Comparison of ENCODE assay signal across 38 cellular contexts in genomic region chr1:48198970-48199369, GRCh38. TPM values are rescaled to one million over a fixed set of nuclear protein-coding genes. Genes with fewer than 3 reads are reported as not detected.
"Had no signal": no experiment of that assay in that cellular context is flagged by ENCODE, and none has a peak within 500 bp of the region (broad histone marks: within the 10 kb centered on the region; RNA-seq: fewer than 3 reads in every experiment).

No MANE protein-coding gene starts in this region.

- H3K9me3 ChIP-seq: adrenal gland, body of pancreas, breast epithelium had no signal

- H3K27ac ChIP-seq: adrenal gland, brain microvascular endothelial cell, breast epithelium, VCaP had no signal

- H3K36me3 ChIP-seq: adrenal gland, brain microvascular endothelial cell, breast epithelium had no signal

- H3K27me3 ChIP-seq: adrenal gland, brain microvascular endothelial cell, breast epithelium had no signal

- H3K27me3 Mint-ChIP-seq: activated CD4-positive, alpha-beta T cell treated with anti-CD3 and anti-CD28 coated beads, Interleukin-2, amount 10 ng/mL, durations not matched to agents 24 days and 14 days had no signal

- H3K27ac Mint-ChIP-seq: activated B cell treated with CpG ODN at 0.5 μM for 24 hours; activated CD4-positive, alpha-beta memory T cell treated with anti-CD3 and anti-CD28 coated beads for 36 hours; activated CD4-positive, alpha-beta T cell treated with anti-CD3 and anti-CD28 coated beads, Interleukin-2, amount 10 ng/mL, durations not matched to agents 24 days and 14 days; activated CD8-positive, alpha-beta T cell treated with anti-CD3 and anti-CD28 coated beads for 36 hours; activated naive CD4-positive, alpha-beta T cell treated with anti-CD3 and anti-CD28 coated beads for 36 hours; activated naive CD4-positive, alpha-beta T cell treated with anti-CD3 and anti-CD28 coated beads, Interleukin-2, amount 50 U/mL, for 72 hours; activated naive CD8-positive, alpha-beta T cell treated with anti-CD3 and anti-CD28 coated beads for 36 hours; activated T-cell treated with anti-CD3 and anti-CD28 coated beads, Interleukin-2, amount 50 U/mL, for 72 hours; activated T-helper 1 cell treated with anti-CD3 and anti-CD28 coated beads, Interleukin-12 subunit alpha, Interleukin-12 subunit beta, Interleukin-2, Interleukin-4 antibody, amounts not matched to agents 30 ng/mL and 10 ng/mL and 1 ng/mL, durations not matched to agents 14 hours and 24 hours and 36 hours; activated T-helper 17 cell treated with anti-CD3 and anti-CD28 coated beads, Interleukin-2, amount 50 U/mL, for 72 hours; T-helper 1 cell treated with Interleukin-12 subunit alpha and Interleukin-12 subunit beta and Interleukin-4 antibody, amounts not matched to agents 30 μg/mL and 1 μg/mL, for 36 hours; T-helper 2 cell treated with Interferon-gamma antibody and Interleukin-4, amounts not matched to agents 5 μg/mL and 100 μg/mL, for 36 hours had no signal

- H3K4me1 ChIP-seq: adrenal gland, body of pancreas, breast epithelium had no signal

- H3K9me3 Mint-ChIP-seq: activated B cell treated with CpG ODN at 0.5 μM for 24 hours; activated CD4-positive, alpha-beta memory T cell treated with anti-CD3 and anti-CD28 coated beads for 36 hours; activated CD4-positive, alpha-beta T cell treated with anti-CD3 and anti-CD28 coated beads, Interleukin-2, amount 10 ng/mL, durations not matched to agents 24 days and 14 days; activated CD8-positive, alpha-beta T cell treated with anti-CD3 and anti-CD28 coated beads for 36 hours; activated naive CD4-positive, alpha-beta T cell treated with anti-CD3 and anti-CD28 coated beads for 36 hours; activated naive CD4-positive, alpha-beta T cell treated with anti-CD3 and anti-CD28 coated beads, Interleukin-2, amount 50 U/mL, for 72 hours; activated naive CD8-positive, alpha-beta T cell treated with anti-CD3 and anti-CD28 coated beads for 36 hours; activated T-cell treated with anti-CD3 and anti-CD28 coated beads, Interleukin-2, amount 50 U/mL, for 4 hours; activated T-cell treated with anti-CD3 and anti-CD28 coated beads, Interleukin-2, amount 50 U/mL, for 72 hours; activated T-helper 1 cell treated with anti-CD3 and anti-CD28 coated beads, Interleukin-12 subunit alpha, Interleukin-12 subunit beta, Interleukin-2, Interleukin-4 antibody, amounts not matched to agents 30 ng/mL and 10 ng/mL and 1 ng/mL, durations not matched to agents 14 hours and 24 hours and 36 hours; activated T-helper 17 cell treated with anti-CD3 and anti-CD28 coated beads, Interleukin-2, amount 50 U/mL, for 72 hours; T-helper 1 cell treated with Interleukin-12 subunit alpha and Interleukin-12 subunit beta and Interleukin-4 antibody, amounts not matched to agents 30 μg/mL and 1 μg/mL, for 36 hours; T-helper 2 cell treated with Interferon-gamma antibody and Interleukin-4, amounts not matched to agents 5 μg/mL and 100 μg/mL, for 36 hours had no signal

- H3K4me3 Mint-ChIP-seq: activated B cell treated with CpG ODN at 0.5 μM for 24 hours; activated CD4-positive, alpha-beta memory T cell treated with anti-CD3 and anti-CD28 coated beads for 36 hours; activated CD4-positive, alpha-beta T cell treated with anti-CD3 and anti-CD28 coated beads, Interleukin-2, amount 10 ng/mL, durations not matched to agents 24 days and 14 days; activated CD8-positive, alpha-beta T cell treated with anti-CD3 and anti-CD28 coated beads for 36 hours; activated naive CD4-positive, alpha-beta T cell treated with anti-CD3 and anti-CD28 coated beads for 36 hours; activated naive CD8-positive, alpha-beta T cell treated with anti-CD3 and anti-CD28 coated beads for 36 hours; activated T-cell treated with anti-CD3 and anti-CD28 coated beads, Interleukin-2, amount 50 U/mL, for 4 hours; activated T-cell treated with anti-CD3 and anti-CD28 coated beads, Interleukin-2, amount 50 U/mL, for 72 hours; activated T-helper 1 cell treated with anti-CD3 and anti-CD28 coated beads, Interleukin-12 subunit alpha, Interleukin-12 subunit beta, Interleukin-2, Interleukin-4 antibody, amounts not matched to agents 30 ng/mL and 10 ng/mL and 1 ng/mL, durations not matched to agents 14 hours and 24 hours and 36 hours; activated T-helper 17 cell treated with anti-CD3 and anti-CD28 coated beads, Interleukin-2, amount 50 U/mL, for 72 hours; T-helper 1 cell treated with Interleukin-12 subunit alpha and Interleukin-12 subunit beta and Interleukin-4 antibody, amounts not matched to agents 30 μg/mL and 1 μg/mL, for 36 hours; T-helper 2 cell treated with Interferon-gamma antibody and Interleukin-4, amounts not matched to agents 5 μg/mL and 100 μg/mL, for 36 hours had no signal

- FAIRE-seq: astrocyte, TTC549 had no signal

- H3K4me3 ChIP-seq: adrenal gland, body of pancreas, breast epithelium had no signal

- H3K36me3 Mint-ChIP-seq: activated CD4-positive, alpha-beta memory T cell treated with anti-CD3 and anti-CD28 coated beads for 36 hours; activated naive CD4-positive, alpha-beta T cell treated with anti-CD3 and anti-CD28 coated beads, Interleukin-2, amount 50 U/mL, for 72 hours; activated naive CD8-positive, alpha-beta T cell treated with anti-CD3 and anti-CD28 coated beads for 36 hours had no signal

- ATAC-seq: activated CD8-positive, alpha-beta T cell treated with anti-CD3 and anti-CD28 coated beads for 36 hours; activated naive CD4-positive, alpha-beta T cell treated with anti-CD3 and anti-CD28 coated beads, Interleukin-2, amount 50 U/mL, for 72 hours; activated T-cell treated with anti-CD3 and anti-CD28 coated beads, Interleukin-2, amount 50 U/mL, for 4 hours; activated T-cell treated with anti-CD3 and anti-CD28 coated beads, Interleukin-2, amount 50 U/mL, for 72 hours; activated T-helper 17 cell treated with anti-CD3 and anti-CD28 coated beads, Interleukin-2, amount 50 U/mL, for 72 hours; body of pancreas had no signal

- DNase-seq: activated B cell treated with CpG ODN at 0.5 μM for 24 hours; activated CD4-positive, alpha-beta memory T cell treated with anti-CD3 and anti-CD28 coated beads for 36 hours; activated CD4-positive, alpha-beta T cell treated with anti-CD3 and anti-CD28 coated beads for 4 hours; activated CD4-positive, alpha-beta T cell treated with anti-CD3 and anti-CD28 coated beads, Interleukin-2, amount 10 ng/mL, durations not matched to agents 24 days and 14 days; activated CD4-positive, alpha-beta T cell treated with anti-CD3 and anti-CD28 coated beads, Interleukin-2, amount 50 U/mL, for 1 hour; activated CD4-positive, alpha-beta T cell treated with anti-CD3 and anti-CD28 coated beads, Interleukin-2, amount 50 U/mL, for 4 hours; activated CD4-positive, CD25-positive, alpha-beta regulatory T cell treated with anti-CD3 and anti-CD28 coated beads, Interleukin-2, amount 50 U/mL, for 72 hours; activated CD8-positive, alpha-beta memory T cell treated with anti-CD3 and anti-CD28 coated beads, Interleukin-2, amount 50 U/mL, for 4 hours; activated CD8-positive, alpha-beta T cell treated with anti-CD3 and anti-CD28 coated beads for 36 hours; activated effector memory CD4-positive, alpha-beta T cell treated with anti-CD3 and anti-CD28 coated beads, Interleukin-2, amount 50 U/mL, for 16 hours; activated gamma-delta T cell treated with Interleukin-2 at 50 U/mL for 16 hours; activated naive CD4-positive, alpha-beta T cell; activated naive CD4-positive, alpha-beta T cell treated with anti-CD3 and anti-CD28 coated beads for 36 hours; activated naive CD4-positive, alpha-beta T cell treated with anti-CD3 and anti-CD28 coated beads, Interleukin-2, amount 50 U/mL, for 16 hours; activated naive CD8-positive, alpha-beta T cell treated with anti-CD3 and anti-CD28 coated beads for 36 hours; activated T-cell treated with anti-CD3 and anti-CD28 coated beads for 4 hours; activated T-cell treated with anti-CD3 and anti-CD28 coated beads, Interleukin-2, amount 50 U/mL, for 1 hour; activated T-cell treated with anti-CD3 and anti-CD28 coated beads, Interleukin-2, amount 50 U/mL, for 4 hours; activated T-cell treated with anti-CD3 and anti-CD28 coated beads, Interleukin-2, amount 50 U/mL, for 72 hours; adrenal gland; amniotic stem cell; aorta; body of pancreas; brain microvascular endothelial cell; central memory CD4-positive, alpha-beta T cell; T-helper 2 cell; T-helper 9 cell had no signal

- H3K4me1 Mint-ChIP-seq: activated B cell treated with CpG ODN at 0.5 μM for 24 hours; activated CD4-positive, alpha-beta T cell treated with anti-CD3 and anti-CD28 coated beads, Interleukin-2, amount 10 ng/mL, durations not matched to agents 24 days and 14 days; activated T-helper 17 cell treated with anti-CD3 and anti-CD28 coated beads, Interleukin-2, amount 50 U/mL, for 72 hours had no signal

RNA-seq across cellular contexts. Expression of gene SLC5A9, which starts 23.5 kb away (rescaled TPM):
- total RNA-seq: activated B cell treated with CpG ODN at 0.5 μM for 24 hours; activated CD4-positive, alpha-beta memory T cell treated with anti-CD3 and anti-CD28 coated beads for 36 hours; activated CD4-positive, alpha-beta T cell treated with anti-CD3 and anti-CD28 coated beads, Interleukin-2, amount 10 ng/mL, durations not matched to agents 24 days and 14 days; activated CD8-positive, alpha-beta memory T cell treated with anti-CD3 and anti-CD28 coated beads for 36 hours; activated CD8-positive, alpha-beta T cell treated with anti-CD3 and anti-CD28 coated beads for 36 hours; activated naive CD4-positive, alpha-beta T cell treated with anti-CD3 and anti-CD28 coated beads for 36 hours; activated naive CD4-positive, alpha-beta T cell treated with anti-CD3 and anti-CD28 coated beads, Interleukin-2, amount 50 U/mL, for 72 hours; activated naive CD8-positive, alpha-beta T cell treated with anti-CD3 and anti-CD28 coated beads for 36 hours; activated T-cell treated with anti-CD3 and anti-CD28 coated beads, Interleukin-2, amount 50 U/mL, for 4 hours; activated T-cell treated with anti-CD3 and anti-CD28 coated beads, Interleukin-2, amount 50 U/mL, for 72 hours; activated T-helper 1 cell treated with anti-CD3 and anti-CD28 coated beads, Interleukin-12 subunit alpha, Interleukin-12 subunit beta, Interleukin-2, Interleukin-4 antibody, amounts not matched to agents 30 ng/mL and 10 ng/mL and 1 ng/mL, durations not matched to agents 14 hours and 24 hours and 36 hours; activated T-helper 17 cell treated with anti-CD3 and anti-CD28 coated beads, Interleukin-2, amount 50 U/mL, for 72 hours; astrocyte; cerebellum had no signal
